24 cellular contexts compared by ENCODE assay signal in genomic region chr16:1160773-1161348, GRCh38. TPM values are rescaled to one million over a fixed set of nuclear protein-coding genes. Genes with fewer than 3 reads are reported as not detected.
A peak's percentile ranks its signal among the peaks of the same experiment; 100 is the strongest.
DNase-seq lines count a peak whose midpoint lies in the region; ATAC-seq and TF ChIP-seq lines count a peak whose summit lies in the region.
"Had no signal": no experiment of that assay in that cellular context is flagged by ENCODE, and none has a peak within 500 bp of the region (broad histone marks: within the 10 kb centered on the region; RNA-seq: fewer than 3 reads in every experiment).

No MANE protein-coding gene starts in this region.

- no peak overlapping the region for H2BK12ac ChIP-seq in neuronal stem cell (ENCODE audit: low read length)

- no peak for ATAC-seq in body of pancreas
- ATAC-seq in aorta (ENCODE audit: low FRiP score): no peak
- ATAC-seq: activated CD8-positive, alpha-beta memory T cell treated with anti-CD3 and anti-CD28 coated beads, Interleukin-2, amount 10 ng/mL, durations not matched to agents 7 days and 5 days; activated naive CD8-positive, alpha-beta T cell treated with anti-CD3 and anti-CD28 coated beads, Interleukin-2, amount 50 U/mL, for 24 hours; stimulated activated naive CD8-positive, alpha-beta T cell treated with anti-CD3 and anti-CD28 coated beads, Interleukin-15, Interleukin-2, amounts not matched to agents 100 U/mL and 50 U/mL, for 24 hours had no signal

- H2AFZ ChIP-seq in neuronal stem cell (ENCODE audit: low read length): no peak overlapping the region
- H2AFZ ChIP-seq: PC-9 had no signal

- peak overlapping the region; percentile 11 for H3K23ac ChIP-seq in neuronal stem cell (ENCODE audit: low read depth, low read length, poor library complexity)

- no peak for TF ChIP-seq POLR2A in body of pancreas (IDR thresholded peaks at IDR 0.05)
- TF ChIP-seq POLR2A in thyroid gland (IDR thresholded peaks at IDR 0.05): no peak

- H4K91ac ChIP-seq in neuronal stem cell (ENCODE audit: low read depth, low read length, poor library complexity): no peak overlapping the region

- H3K9me3 ChIP-seq in body of pancreas: no peaks in the 10 kb centered on the region
- H3K9me3 ChIP-seq in neuronal stem cell (replicated peaks in 1 of 2; ENCODE audit: control insufficient read depth in 2 of 2, insufficient read depth in 1 of 2, low read depth in 1 of 2, low read length in 2 of 2): no peaks in the 10 kb centered on the region
- H3K9me3 ChIP-seq in thyroid gland: no peaks in the 10 kb centered on the region
- no peaks in the 10 kb centered on the region for H3K9me3 ChIP-seq in SJCRH30 (replicated peaks)
- no peaks in the 10 kb centered on the region for H3K9me3 ChIP-seq in aorta (ENCODE audit: control insufficient read depth, low read length)

- H3K4me1 ChIP-seq in body of pancreas (peaks cover 43% of the 10 kb centered on the region), neuronal stem cell (ENCODE audit: control insufficient read depth in 2 of 2, insufficient read depth in 1 of 2, low read depth in 1 of 2, low read length in 2 of 2) (peaks cover 6 to 23% of the 10 kb centered on the region in 2 donors), thyroid gland (peaks cover 12 to 21% of the 10 kb centered on the region in 2 donors), SJCRH30 (peaks cover 37% of the 10 kb centered on the region), aorta (ENCODE audit: control insufficient read depth in 1 of 2, insufficient read depth in 2 of 2, low read length in 2 of 2) (no peaks in the 10 kb centered on the region)

- H3K79me1 ChIP-seq in neuronal stem cell (ENCODE audit: low read depth, low read length): peaks cover 37% of the 10 kb centered on the region

- H3K27me3 ChIP-seq in body of pancreas (peaks cover 0 to 7% of the 10 kb centered on the region in 2 donors), neuronal stem cell (ENCODE audit: control insufficient read depth in 3 of 3, insufficient read depth in 3 of 3, low read depth in 1 of 3, low read length in 3 of 3) (no peaks in the 10 kb centered on the region), thyroid gland (no peaks in the 10 kb centered on the region), SJCRH30 (peaks cover 70% of the 10 kb centered on the region), aorta (ENCODE audit: control insufficient read depth in 1 of 2, insufficient read depth in 2 of 2, low read length in 1 of 2) (no peaks in the 10 kb centered on the region)

- H3K4me2 ChIP-seq in neuronal stem cell (ENCODE audit: insufficient read depth, low read length, poor library complexity, severe bottlenecking): no peak overlapping the region
- H3K4me2 ChIP-seq: PC-9 had no signal

- H3K36me3 ChIP-seq in body of pancreas (replicated peaks in 1 of 2; ENCODE audit: insufficient read depth in 1 of 2, low read depth in 2 of 2): no peaks in the 10 kb centered on the region
- peaks cover 0 to 6% of the 10 kb centered on the region in 2 donors for H3K36me3 ChIP-seq in neuronal stem cell (replicated peaks in 1 of 2; ENCODE audit: control insufficient read depth in 2 of 2, insufficient read depth in 2 of 2, low read length in 2 of 2)
- no peaks in the 10 kb centered on the region for H3K36me3 ChIP-seq in thyroid gland
- H3K36me3 ChIP-seq in SJCRH30: no peaks in the 10 kb centered on the region
- no peaks in the 10 kb centered on the region for H3K36me3 ChIP-seq in aorta (ENCODE audit: control insufficient read depth in 1 of 2, insufficient read depth in 2 of 2, low read length in 1 of 2)

- H3K9ac ChIP-seq in neuronal stem cell (ENCODE audit: low read depth, low read length, poor library complexity): no peak overlapping the region

- H3K4ac ChIP-seq in neuronal stem cell (ENCODE audit: low read length): no peak overlapping the region

- WGBS in body of pancreas, 2 donors: 20 to 38% methylated on average over 1 to 27 of the region's 34 CpGs
- no CpG with 5 or more reads among the region's 34 CpGs for WGBS in neuronal stem cell (ENCODE audit: extremely low coverage in 2 of 2, insufficient read length in 2 of 2, insufficient replicate concordance in 1 of 2), 2 donors
- WGBS in thyroid gland, 2 donors: 83% methylated on average over 12 to 16 of the region's 34 CpGs
- WGBS in aorta, 2 donors: 49 to 58% methylated on average over 34 of the region's 34 CpGs

- peak overlapping the region; percentile 6 for H2BK15ac ChIP-seq in neuronal stem cell (ENCODE audit: low read length)

- no peak overlapping the region for H2BK5ac ChIP-seq in neuronal stem cell (ENCODE audit: low read length)

- no peak overlapping the region for H3K18ac ChIP-seq in neuronal stem cell (ENCODE audit: low read length)

- intact Hi-C loops in body of pancreas (cut with DNase I): no loop called here
- intact Hi-C loops in thyroid gland (cut with DNase I): no loop called here
- intact Hi-C loops in aorta (cut with DNase I): no loop called here

- H3K27ac ChIP-seq in VCaP (peak overlapping the region; percentile 68), body of pancreas (peak overlapping the region in 3 of 4 donors; percentile 68 to 83 (median 71)), neuronal stem cell (replicated peaks; ENCODE audit: low read length) (no peak overlapping the region), thyroid gland (peak overlapping the region; percentile 52 to 71 (median 63)), SJCRH30 (no peak overlapping the region), aorta (ENCODE audit: low read depth in 1 of 2, low read length in 2 of 2) (no peak overlapping the region)
- H3K27ac ChIP-seq: PC-9, skin epidermis had no signal

- DNase-seq in body of pancreas (no peak), neuronal stem cell (ENCODE audit: low spot score) (no peak), thyroid gland (no peak), SJCRH30 (no peak), aorta (no peak), AG08395 (ENCODE audit: low spot score) (no peak)
- DNase-seq: activated CD4-positive, CD25-positive, alpha-beta regulatory T cell; activated CD8-positive, alpha-beta memory T cell treated with anti-CD3 and anti-CD28 coated beads, Interleukin-2, amount 10 ng/mL, durations not matched to agents 7 days and 5 days; activated naive CD8-positive, alpha-beta T cell treated with anti-CD3 and anti-CD28 coated beads, Interleukin-2, amount 50 U/mL, for 24 hours; activated T-cell treated with anti-CD3 and anti-CD28 coated beads, Interleukin-2, amount 50 U/mL, for 48 hours; CD4-positive, CD25-positive, alpha-beta regulatory T cell; DND-41; endodermal cell; foreskin melanocyte; KBM-7; MM.1S; NCI-H1436 treated with DMSO at 0.1 percent for 48 hours; NCI-H2107; stimulated activated naive CD8-positive, alpha-beta T cell treated with anti-CD3 and anti-CD28 coated beads, Interleukin-15, Interleukin-2, amounts not matched to agents 100 U/mL and 50 U/mL, for 24 hours; T1000 had no signal

- H3K14ac ChIP-seq in neuronal stem cell (ENCODE audit: low read length): no peak overlapping the region

- TF ChIP-seq CTCF in VCaP (conservative IDR thresholded peaks at IDR 0.05) (no peak), body of pancreas (IDR thresholded peaks at IDR 0.05) (no peak), thyroid gland (IDR thresholded peaks at IDR 0.05) (no peak)

- H3K4me3 ChIP-seq in body of pancreas (no peak overlapping the region), neuronal stem cell (ENCODE audit: low read length in 2 of 2) (no peak overlapping the region), thyroid gland (replicated peaks in 1 of 3) (peak overlapping the region in 1 of 3 donors; percentile 19), SJCRH30 (no peak overlapping the region), aorta (ENCODE audit: low read length in 2 of 2) (no peak overlapping the region)
- H3K4me3 ChIP-seq: PC-9, skin epidermis had no signal

- no peak overlapping the region for H4K8ac ChIP-seq in neuronal stem cell (ENCODE audit: low read depth, low read length)

- H2BK120ac ChIP-seq in neuronal stem cell (ENCODE audit: low read depth, low read length): no peak overlapping the region

- H2AK5ac ChIP-seq in neuronal stem cell (ENCODE audit: low read depth, low read length): no peak overlapping the region

RNA-seq across cellular contexts. Expression of gene CACNA1H, which starts 8.0 kb away (rescaled TPM):
- total RNA-seq in body of pancreas (10 to 100 TPM in 1 of 2 donors, 1 to 10 TPM in 1; 7.3 to 15.2 TPM), thyroid gland (10 to 100 TPM in 2 of 4 donors, 1 to 10 TPM in 2; 8.4 to 12.4 (median 9.3) TPM), aorta (10 to 100 TPM in 1 of 2 donors, 1 to 10 TPM in 1; 8.9 to 17.8 TPM)
- polyA plus RNA-seq in neuronal stem cell (2013, experiment 1 of 2): 21.5 TPM
- polyA plus RNA-seq in neuronal stem cell (2013, experiment 2 of 2): 21.7 TPM
- 1.4 and 1.7 TPM in 2 replicates for total RNA-seq in SJCRH30 (2014; rRNA removed; shearing (Covaris generic))
- 10 to 100 TPM in 1 of 2 donors, 1 to 10 TPM in 1; 1.3 to 10.7 TPM for polyA plus RNA-seq in aorta
- total RNA-seq: HT1080, PC-9 had no signal

Comparison
In these comparisons a context has a peak if more than half of its experiments do, and no peak if none do; other contexts are left out.
1. H3K27ac ChIP-seq: peak in VCaP (single experiment), body of pancreas (3 of 4) and thyroid gland (3 of 3); none in neuronal stem cell (single experiment), SJCRH30 (single experiment) and aorta (0 of 2).